In genomic region chr1:11307837-11308236, GRCh38 we compare ENCODE assay signal across 14 cellular contexts.
"Had no signal": no experiment of that assay in that cellular context is flagged by ENCODE, and none has a peak within 500 bp of the region (broad histone marks: within the 10 kb centered on the region; RNA-seq: fewer than 3 reads in every experiment).

No MANE protein-coding gene starts in this region.

- H3K9me3 ChIP-seq: adrenal gland, esophagus muscularis mucosa, gastrocnemius medialis, thoracic aorta had no signal

- FAIRE-seq: endometrium had no signal

- ATAC-seq: activated T-helper 17 cell treated with anti-CD3 and anti-CD28 coated beads, Interleukin-2, amount 50 U/mL, for 72 hours; gastrocnemius medialis; WTC11 had no signal

- H3K27ac ChIP-seq: adrenal gland, dorsolateral prefrontal cortex, esophagus muscularis mucosa, gastrocnemius medialis, thoracic aorta had no signal

- H3K36me3 ChIP-seq: adrenal gland, esophagus muscularis mucosa, gastrocnemius medialis, thoracic aorta had no signal

- H3K27me3 ChIP-seq: adrenal gland, dorsolateral prefrontal cortex, esophagus muscularis mucosa, gastrocnemius medialis had no signal

- DNase-seq: activated CD4-positive, alpha-beta T cell treated with anti-CD3 and anti-CD28 coated beads, Interleukin-2, amount 10 ng/mL, durations not matched to agents 24 days and 14 days; activated naive CD4-positive, alpha-beta T cell treated with anti-CD3 and anti-CD28 coated beads, Interleukin-2, amount 10 ng/mL, durations not matched to agents 7 days and 5 days; adrenal gland; dorsolateral prefrontal cortex; gastrocnemius medialis; naive B cell; retina; stimulated activated CD4-positive, alpha-beta T cell treated with anti-CD3 and anti-CD28 coated beads, Interleukin-15, amount 100 ng/mL, for 24 hours; stimulated activated CD4-positive, alpha-beta T cell treated with anti-CD3 and anti-CD28 coated beads, Interleukin-4, amount 100 ng/mL, for 24 hours had no signal

- H3K4me1 ChIP-seq: adrenal gland, esophagus muscularis mucosa, gastrocnemius medialis had no signal

- H3K4me3 ChIP-seq: adrenal gland, dorsolateral prefrontal cortex, esophagus muscularis mucosa, gastrocnemius medialis, thoracic aorta had no signal
